ENCODE assay signal across 9 cellular contexts in the genomic region with DNA sequence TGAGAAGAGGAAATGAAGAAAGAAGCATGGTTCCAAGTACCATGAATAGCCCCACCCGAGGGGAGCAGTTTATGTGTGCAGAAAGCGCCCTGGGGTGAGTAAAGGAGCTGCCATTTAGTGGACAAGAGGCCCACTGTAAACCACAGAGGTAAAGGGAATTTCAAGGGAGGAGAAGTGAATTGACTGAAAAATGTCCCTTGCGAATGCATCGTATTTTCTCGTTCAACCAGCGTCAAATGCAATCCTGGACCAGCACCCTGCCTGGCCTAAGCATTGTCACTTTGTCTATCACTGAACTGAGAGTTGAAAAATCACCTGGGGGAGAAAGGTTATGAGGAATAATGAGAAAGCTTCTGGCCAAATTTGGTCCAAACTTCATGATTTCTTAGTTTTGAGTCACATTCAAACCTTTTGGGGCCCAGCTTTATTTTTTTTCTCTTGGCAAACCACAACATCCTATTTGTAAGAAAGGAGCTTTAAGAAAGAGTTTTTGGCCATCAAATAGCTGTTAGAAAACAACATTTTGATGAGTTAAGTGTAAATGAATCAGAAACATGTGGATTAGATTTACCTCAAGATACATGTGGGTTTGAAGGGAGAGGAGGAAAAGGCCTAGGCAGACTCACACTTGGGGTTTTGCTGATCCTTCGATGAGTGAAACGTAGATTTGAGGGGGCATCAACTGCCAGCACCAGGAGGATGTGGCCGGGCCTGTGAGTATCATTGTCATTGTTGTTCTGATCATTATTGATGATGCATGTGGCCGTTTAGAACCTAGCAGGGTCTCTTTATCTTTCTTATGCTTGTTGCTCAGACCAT.
DNase-seq lines count a peak whose midpoint lies in the region; ATAC-seq lines count a peak whose summit lies in the region.
"Had no signal": no experiment of that assay in that cellular context is flagged by ENCODE, and none has a peak within 500 bp of the region (broad histone marks: within the 10 kb centered on the region; RNA-seq: fewer than 3 reads in every experiment).

No MANE protein-coding gene starts in this region.

- DNase-seq in stimulated activated naive CD4-positive, alpha-beta T cell treated with Interleukin-2 at 50 U/mL for 16 hours (lab: John Stamatoyannopoulos, UW): peak; percentile 60
- DNase-seq in stimulated activated naive CD4-positive, alpha-beta T cell (lab: John Stamatoyannopoulos, UW): no peak
- DNase-seq in RPMI7951 (ENCODE audit: low read depth): peak; percentile 37
- no peak for DNase-seq in central memory CD8-positive, alpha-beta T cell (ENCODE audit: low spot score in 2 of 2)
- DNase-seq in NCI-H187 (lab: John Stamatoyannopoulos, UW): no peak
- DNase-seq: C1 segment of cervical spinal cord had no signal

- peaks cover 8% of the 10 kb centered on the region for H3K4me1 Mint-ChIP-seq in central memory CD8-positive, alpha-beta T cell

- no peak overlapping the region for H3K27ac Mint-ChIP-seq in central memory CD8-positive, alpha-beta T cell (ENCODE audit: low read depth)

- peak; percentile 32 for ATAC-seq in central memory CD8-positive, alpha-beta T cell (replicated peaks; ENCODE audit: extremely low read depth, poor library complexity, severe bottlenecking)
- ATAC-seq in HG02642 (IDR thresholded peaks at IDR 0.05; ENCODE audit: poor library complexity, unreplicated experiment) (no peak), HG03442 (IDR thresholded peaks at IDR 0.05; ENCODE audit: unreplicated experiment) (no peak), GM19467 (IDR thresholded peaks at IDR 0.05; ENCODE audit: unreplicated experiment) (no peak)

- H3K9me3 Mint-ChIP-seq in central memory CD8-positive, alpha-beta T cell: no peaks in the 10 kb centered on the region

- H3K36me3 Mint-ChIP-seq in central memory CD8-positive, alpha-beta T cell (ENCODE audit: insufficient read depth): no peaks in the 10 kb centered on the region

- no peak overlapping the region for H3K4me3 Mint-ChIP-seq in central memory CD8-positive, alpha-beta T cell

- H3K27me3 Mint-ChIP-seq in central memory CD8-positive, alpha-beta T cell: no peaks in the 10 kb centered on the region

Comparison
In these comparisons a context has a peak if more than half of its experiments do, and no peak if none do; other contexts are left out.
1. DNase-seq: peak in stimulated activated naive CD4-positive, alpha-beta T cell treated with Interleukin-2 at 50 U/mL for 16 hours (single experiment) and RPMI7951 (single experiment); none in stimulated activated naive CD4-positive, alpha-beta T cell (0 of 6), central memory CD8-positive, alpha-beta T cell (0 of 2) and NCI-H187 (0 of 2).